ENCODE assay signal across 8 cellular contexts in the genomic region with DNA sequence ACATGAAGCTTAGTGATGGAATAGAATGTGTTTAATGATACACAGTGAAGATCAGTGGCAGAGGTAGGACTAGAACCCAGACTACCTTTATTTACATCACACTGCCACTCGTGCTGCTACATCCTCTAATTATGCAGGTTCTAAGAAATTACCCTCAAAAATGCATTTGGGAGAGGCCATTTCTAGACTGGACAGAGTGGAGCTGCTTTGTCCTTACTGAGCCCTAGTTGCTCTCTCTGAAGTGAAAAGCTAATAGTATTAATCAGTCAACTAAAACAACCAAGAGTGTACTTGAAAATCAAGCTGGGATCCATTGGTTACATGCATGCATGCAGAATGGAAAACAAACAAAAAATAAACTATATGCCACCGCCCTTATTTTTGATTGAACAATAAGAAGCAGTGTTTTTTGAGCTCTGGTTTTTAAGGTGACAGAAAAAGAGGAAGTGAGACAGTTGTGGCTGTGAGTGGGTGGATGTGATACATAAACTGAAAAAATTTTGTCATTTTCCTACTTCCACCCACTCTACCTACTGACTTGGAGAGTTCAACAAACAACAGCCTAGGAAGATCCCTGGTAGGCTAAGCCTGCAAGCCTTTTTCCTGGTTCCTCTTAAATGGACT. TPM values are rescaled to one million over a fixed set of nuclear protein-coding genes. Genes with fewer than 3 reads are reported as not detected.
A peak's percentile ranks its signal among the peaks of the same experiment; 100 is the strongest.
DNase-seq lines count a peak whose midpoint lies in the region; ATAC-seq lines count a peak whose summit lies in the region.
"Had no signal": no experiment of that assay in that cellular context is flagged by ENCODE, and none has a peak within 500 bp of the region (broad histone marks: within the 10 kb centered on the region; RNA-seq: fewer than 3 reads in every experiment).

No MANE protein-coding gene starts in this region.

- CTCF ChIA-PET in T-cell (lab: Charles Lee) = interaction anchor here in 1 of 2 donors (0.6 to 0.8 kb wide), 2 partner anchors 29 to 352 kb away, joined by 3 read pairs; no protein-coding TSS in a partner anchor

- no peaks in the 10 kb centered on the region for H3K9me3 Mint-ChIP-seq in T-cell

- peak in 2 of 34 experiments; percentile 5 to 9 for DNase-seq in T-cell
- peak; percentile 9 to 49 for DNase-seq in stimulated activated CD4-positive, alpha-beta T cell treated with anti-CD3 and anti-CD28 coated beads, Interleukin-15, amount 100 ng/mL, for 48 hours (ENCODE audit: low read depth in 2 of 2)
- DNase-seq in posterior cingulate gyrus = no peak
- no peak for DNase-seq in DMS79 (lab: John Stamatoyannopoulos, UW)
- DNase-seq in putamen (ENCODE audit: low spot score) = no peak

- ATAC-seq in GM19043 (IDR thresholded peaks at IDR 0.05; ENCODE audit: low read depth, unreplicated experiment) (peak; percentile 73), HG02973 (IDR thresholded peaks at IDR 0.05; ENCODE audit: unreplicated experiment) (peak; percentile 65), T-cell (replicated peaks in 1 of 4) (peak; percentile 31 to 82 (median 60))

- intact Hi-C loops in posterior cingulate gyrus (cut with DNase I) = no loop called here

- no peaks in the 10 kb centered on the region for H3K36me3 Mint-ChIP-seq in T-cell

- POLR2A ChIA-PET in T-cell (lab: Charles Lee) = interaction anchor here (0.6 to 0.9 kb wide), 2 partner anchors 11 to 35 kb away, joined by 3 read pairs; no protein-coding TSS in a partner anchor

- H3K4me1 Mint-ChIP-seq in T-cell = peaks cover 22 to 35% (median 29%) of the 10 kb centered on the region in 3 donors

- H3K4me3 Mint-ChIP-seq in T-cell = no peak overlapping the region

- H3K27ac Mint-ChIP-seq in T-cell = peak overlapping the region; percentile 79

- H3K27me3 Mint-ChIP-seq in T-cell = no peaks in the 10 kb centered on the region

RNA-seq across cellular contexts. Expression of gene VSIG4, which starts 6.8 kb away (rescaled TPM):
- under 1 TPM in 4 of 5 donors, not detected in 1; 0.18 to 0.54 (median 0.45) TPM for total RNA-seq in T-cell
- total RNA-seq: fibroblast of lung had no signal

Comparison
In these comparisons a context has a peak if more than half of its experiments do, and no peak if none do; other contexts are left out.
1. DNase-seq: peak in stimulated activated CD4-positive, alpha-beta T cell treated with anti-CD3 and anti-CD28 coated beads, Interleukin-15, amount 100 ng/mL, for 48 hours (2 of 2); none in posterior cingulate gyrus (0 of 10), DMS79 (single experiment) and putamen (single experiment).
2. Peak in every context shown above with its lines, with median percentiles within 50 percentile points of each other: ATAC-seq.